Comparison of ENCODE assay signal across 1 cellular context in the genomic region with DNA sequence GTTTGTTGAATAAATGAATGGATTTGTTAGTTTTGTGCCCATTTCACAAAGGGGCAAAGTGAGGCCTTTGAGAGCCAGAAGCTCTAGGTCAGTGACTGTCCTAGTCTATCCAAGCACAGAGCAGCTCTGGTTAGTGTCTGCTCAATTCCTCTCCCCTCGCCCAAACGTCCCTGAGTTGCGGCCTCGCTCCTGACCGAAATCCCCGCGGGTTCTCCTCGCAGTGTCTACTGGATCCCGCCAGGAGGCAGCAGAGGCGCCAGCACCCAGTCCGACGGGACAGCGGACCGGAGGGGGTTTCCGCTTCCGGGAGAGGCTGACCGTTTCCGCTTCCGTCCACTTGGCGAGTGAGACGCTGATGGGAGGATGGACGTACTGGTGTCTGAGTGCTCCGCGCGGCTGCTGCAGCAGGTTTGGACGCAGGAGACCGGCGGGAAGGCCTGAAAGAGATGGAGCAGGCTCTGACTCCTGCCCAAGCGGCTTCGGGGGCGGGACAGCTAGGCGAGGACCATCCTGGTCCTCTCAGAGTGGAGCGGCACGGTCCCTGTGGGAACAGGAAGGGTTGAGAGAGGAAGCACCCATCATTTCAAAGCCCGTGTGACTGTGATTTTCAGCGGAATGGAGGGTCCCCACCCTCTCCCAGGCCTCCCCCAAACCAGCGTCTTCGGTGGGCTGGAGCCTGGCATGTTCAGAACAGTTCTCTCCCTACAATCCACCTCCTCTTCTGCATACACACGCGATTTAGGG.
TF ChIP-seq lines count a peak whose summit lies in the region.

A gene (plus strand): TSS at position 336 of the 744 bp plus-strand sequence. CDS start 28 bp downstream, at position 364.

TF ChIP-seq in K562, 482 proteins besides CTCF, POLR2A, EP300 and RAD21 (continued from another document and continues in another):
- TF ChIP-seq, protein P1, sequence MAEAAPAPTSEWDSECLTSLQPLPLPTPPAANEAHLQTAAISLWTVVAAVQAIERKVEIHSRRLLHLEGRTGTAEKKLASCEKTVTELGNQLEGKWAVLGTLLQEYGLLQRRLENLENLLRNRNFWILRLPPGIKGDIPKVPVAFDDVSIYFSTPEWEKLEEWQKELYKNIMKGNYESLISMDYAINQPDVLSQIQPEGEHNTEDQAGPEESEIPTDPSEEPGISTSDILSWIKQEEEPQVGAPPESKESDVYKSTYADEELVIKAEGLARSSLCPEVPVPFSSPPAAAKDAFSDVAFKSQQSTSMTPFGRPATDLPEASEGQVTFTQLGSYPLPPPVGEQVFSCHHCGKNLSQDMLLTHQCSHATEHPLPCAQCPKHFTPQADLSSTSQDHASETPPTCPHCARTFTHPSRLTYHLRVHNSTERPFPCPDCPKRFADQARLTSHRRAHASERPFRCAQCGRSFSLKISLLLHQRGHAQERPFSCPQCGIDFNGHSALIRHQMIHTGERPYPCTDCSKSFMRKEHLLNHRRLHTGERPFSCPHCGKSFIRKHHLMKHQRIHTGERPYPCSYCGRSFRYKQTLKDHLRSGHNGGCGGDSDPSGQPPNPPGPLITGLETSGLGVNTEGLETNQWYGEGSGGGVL (CRISPR knock-in tag; IDR thresholded peaks at IDR 0.05): no peak
- no peak for TF ChIP-seq SMAD2 (IDR thresholded peaks at IDR 0.05; ENCODE audit: low read depth, low read length)
- TF ChIP-seq ZNF311 (CRISPR knock-in tag; IDR thresholded peaks at IDR 0.05): no peak
- no peak for TF ChIP-seq ZFX (CRISPR knock-in tag; IDR thresholded peaks at IDR 0.05)
- no peak for TF ChIP-seq ESRRB (CRISPR knock-in tag; IDR thresholded peaks at IDR 0.05; ENCODE audit: borderline replicate concordance)
- TF ChIP-seq, protein P2, sequence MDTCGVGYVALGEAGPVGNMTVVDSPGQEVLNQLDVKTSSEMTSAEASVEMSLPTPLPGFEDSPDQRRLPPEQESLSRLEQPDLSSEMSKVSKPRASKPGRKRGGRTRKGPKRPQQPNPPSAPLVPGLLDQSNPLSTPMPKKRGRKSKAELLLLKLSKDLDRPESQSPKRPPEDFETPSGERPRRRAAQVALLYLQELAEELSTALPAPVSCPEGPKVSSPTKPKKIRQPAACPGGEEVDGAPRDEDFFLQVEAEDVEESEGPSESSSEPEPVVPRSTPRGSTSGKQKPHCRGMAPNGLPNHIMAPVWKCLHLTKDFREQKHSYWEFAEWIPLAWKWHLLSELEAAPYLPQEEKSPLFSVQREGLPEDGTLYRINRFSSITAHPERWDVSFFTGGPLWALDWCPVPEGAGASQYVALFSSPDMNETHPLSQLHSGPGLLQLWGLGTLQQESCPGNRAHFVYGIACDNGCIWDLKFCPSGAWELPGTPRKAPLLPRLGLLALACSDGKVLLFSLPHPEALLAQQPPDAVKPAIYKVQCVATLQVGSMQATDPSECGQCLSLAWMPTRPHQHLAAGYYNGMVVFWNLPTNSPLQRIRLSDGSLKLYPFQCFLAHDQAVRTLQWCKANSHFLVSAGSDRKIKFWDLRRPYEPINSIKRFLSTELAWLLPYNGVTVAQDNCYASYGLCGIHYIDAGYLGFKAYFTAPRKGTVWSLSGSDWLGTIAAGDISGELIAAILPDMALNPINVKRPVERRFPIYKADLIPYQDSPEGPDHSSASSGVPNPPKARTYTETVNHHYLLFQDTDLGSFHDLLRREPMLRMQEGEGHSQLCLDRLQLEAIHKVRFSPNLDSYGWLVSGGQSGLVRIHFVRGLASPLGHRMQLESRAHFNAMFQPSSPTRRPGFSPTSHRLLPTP (IDR thresholded peaks at IDR 0.05; ENCODE audit: borderline replicate concordance, extremely low read depth, insufficient read length): no peak
- peak; percentile 46; the same call in 1 of the 2 replicates for TF ChIP-seq ZBTB1 (CRISPR knock-in tag; IDR thresholded peaks at IDR 0.05; ENCODE audit: borderline replicate concordance, low read depth)
- TF ChIP-seq TAF1 (IDR thresholded peaks at IDR 0.05; ENCODE audit: control insufficient read depth, extremely low read depth, insufficient read depth, low read length, severe bottlenecking): peak; percentile 81
- no peak for TF ChIP-seq FOSL1 (tag; conservative IDR thresholded peaks at IDR 0.05)
- no peak for TF ChIP-seq SAFB (IDR thresholded peaks at IDR 0.05; ENCODE audit: borderline replicate concordance, low read depth, low read length)
- TF ChIP-seq ZNF445 (CRISPR knock-in tag; IDR thresholded peaks at IDR 0.05; ENCODE audit: low read depth): no peak
- peak; percentile 93 for TF ChIP-seq C11orf30 (IDR thresholded peaks at IDR 0.05; ENCODE audit: low read depth)
- TF ChIP-seq PTRF (tag; IDR thresholded peaks at IDR 0.05): no peak
- TF ChIP-seq, protein P3, sequence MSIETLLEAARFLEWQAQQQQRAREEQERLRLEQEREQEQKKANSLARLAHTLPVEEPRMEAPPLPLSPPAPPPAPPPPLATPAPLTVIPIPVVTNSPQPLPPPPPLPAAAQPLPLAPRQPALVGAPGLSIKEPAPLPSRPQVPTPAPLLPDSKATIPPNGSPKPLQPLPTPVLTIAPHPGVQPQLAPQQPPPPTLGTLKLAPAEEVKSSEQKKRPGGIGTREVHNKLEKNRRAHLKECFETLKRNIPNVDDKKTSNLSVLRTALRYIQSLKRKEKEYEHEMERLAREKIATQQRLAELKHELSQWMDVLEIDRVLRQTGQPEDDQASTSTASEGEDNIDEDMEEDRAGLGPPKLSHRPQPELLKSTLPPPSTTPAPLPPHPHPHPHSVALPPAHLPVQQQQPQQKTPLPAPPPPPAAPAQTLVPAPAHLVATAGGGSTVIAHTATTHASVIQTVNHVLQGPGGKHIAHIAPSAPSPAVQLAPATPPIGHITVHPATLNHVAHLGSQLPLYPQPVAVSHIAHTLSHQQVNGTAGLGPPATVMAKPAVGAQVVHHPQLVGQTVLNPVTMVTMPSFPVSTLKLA (conservative IDR thresholded peaks at IDR 0.05): peak; percentile 27 to 63; a peak in 3 of 4 replicates
- peak; percentile 16 to 39; a peak in 3 of 4 replicates for TF ChIP-seq SIX5 (IDR thresholded peaks at IDR 0.05; ENCODE audit: borderline replicate concordance in 1 of 2, insufficient read depth in 1 of 2, low read depth in 1 of 2, low read length in 2 of 2)
- TF ChIP-seq NFYB (IDR thresholded peaks at IDR 0.05; ENCODE audit: extremely low read depth, insufficient read length): no peak
- TF ChIP-seq, protein P4, sequence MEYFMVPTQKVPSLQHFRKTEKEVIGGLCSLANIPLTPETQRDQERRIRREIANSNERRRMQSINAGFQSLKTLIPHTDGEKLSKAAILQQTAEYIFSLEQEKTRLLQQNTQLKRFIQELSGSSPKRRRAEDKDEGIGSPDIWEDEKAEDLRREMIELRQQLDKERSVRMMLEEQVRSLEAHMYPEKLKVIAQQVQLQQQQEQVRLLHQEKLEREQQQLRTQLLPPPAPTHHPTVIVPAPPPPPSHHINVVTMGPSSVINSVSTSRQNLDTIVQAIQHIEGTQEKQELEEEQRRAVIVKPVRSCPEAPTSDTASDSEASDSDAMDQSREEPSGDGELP (CRISPR knock-in tag; IDR thresholded peaks at IDR 0.05; ENCODE audit: borderline replicate concordance): peak; percentile 81
- TF ChIP-seq, protein P5, sequence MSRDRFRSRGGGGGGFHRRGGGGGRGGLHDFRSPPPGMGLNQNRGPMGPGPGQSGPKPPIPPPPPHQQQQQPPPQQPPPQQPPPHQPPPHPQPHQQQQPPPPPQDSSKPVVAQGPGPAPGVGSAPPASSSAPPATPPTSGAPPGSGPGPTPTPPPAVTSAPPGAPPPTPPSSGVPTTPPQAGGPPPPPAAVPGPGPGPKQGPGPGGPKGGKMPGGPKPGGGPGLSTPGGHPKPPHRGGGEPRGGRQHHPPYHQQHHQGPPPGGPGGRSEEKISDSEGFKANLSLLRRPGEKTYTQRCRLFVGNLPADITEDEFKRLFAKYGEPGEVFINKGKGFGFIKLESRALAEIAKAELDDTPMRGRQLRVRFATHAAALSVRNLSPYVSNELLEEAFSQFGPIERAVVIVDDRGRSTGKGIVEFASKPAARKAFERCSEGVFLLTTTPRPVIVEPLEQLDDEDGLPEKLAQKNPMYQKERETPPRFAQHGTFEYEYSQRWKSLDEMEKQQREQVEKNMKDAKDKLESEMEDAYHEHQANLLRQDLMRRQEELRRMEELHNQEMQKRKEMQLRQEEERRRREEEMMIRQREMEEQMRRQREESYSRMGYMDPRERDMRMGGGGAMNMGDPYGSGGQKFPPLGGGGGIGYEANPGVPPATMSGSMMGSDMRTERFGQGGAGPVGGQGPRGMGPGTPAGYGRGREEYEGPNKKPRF (IDR thresholded peaks at IDR 0.05; ENCODE audit: low read depth, low read length): no peak
- no peak for TF ChIP-seq ZFP1 (CRISPR knock-in tag; IDR thresholded peaks at IDR 0.05)
- TF ChIP-seq NFXL1 (CRISPR knock-in tag; IDR thresholded peaks at IDR 0.05): no peak
- TF ChIP-seq, protein P6, sequence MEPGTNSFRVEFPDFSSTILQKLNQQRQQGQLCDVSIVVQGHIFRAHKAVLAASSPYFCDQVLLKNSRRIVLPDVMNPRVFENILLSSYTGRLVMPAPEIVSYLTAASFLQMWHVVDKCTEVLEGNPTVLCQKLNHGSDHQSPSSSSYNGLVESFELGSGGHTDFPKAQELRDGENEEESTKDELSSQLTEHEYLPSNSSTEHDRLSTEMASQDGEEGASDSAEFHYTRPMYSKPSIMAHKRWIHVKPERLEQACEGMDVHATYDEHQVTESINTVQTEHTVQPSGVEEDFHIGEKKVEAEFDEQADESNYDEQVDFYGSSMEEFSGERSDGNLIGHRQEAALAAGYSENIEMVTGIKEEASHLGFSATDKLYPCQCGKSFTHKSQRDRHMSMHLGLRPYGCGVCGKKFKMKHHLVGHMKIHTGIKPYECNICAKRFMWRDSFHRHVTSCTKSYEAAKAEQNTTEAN (CRISPR knock-in tag; IDR thresholded peaks at IDR 0.05): no peak
- no peak for TF ChIP-seq FOXJ2 (tag; IDR thresholded peaks at IDR 0.05)
- TF ChIP-seq DDX20 (tag; IDR thresholded peaks at IDR 0.05; ENCODE audit: low read depth): no peak
- no peak for TF ChIP-seq ZNF780A (CRISPR knock-in tag; IDR thresholded peaks at IDR 0.05)
- no peak for TF ChIP-seq NR2F6 (CRISPR knock-in tag; IDR thresholded peaks at IDR 0.05)
- TF ChIP-seq, protein P7, sequence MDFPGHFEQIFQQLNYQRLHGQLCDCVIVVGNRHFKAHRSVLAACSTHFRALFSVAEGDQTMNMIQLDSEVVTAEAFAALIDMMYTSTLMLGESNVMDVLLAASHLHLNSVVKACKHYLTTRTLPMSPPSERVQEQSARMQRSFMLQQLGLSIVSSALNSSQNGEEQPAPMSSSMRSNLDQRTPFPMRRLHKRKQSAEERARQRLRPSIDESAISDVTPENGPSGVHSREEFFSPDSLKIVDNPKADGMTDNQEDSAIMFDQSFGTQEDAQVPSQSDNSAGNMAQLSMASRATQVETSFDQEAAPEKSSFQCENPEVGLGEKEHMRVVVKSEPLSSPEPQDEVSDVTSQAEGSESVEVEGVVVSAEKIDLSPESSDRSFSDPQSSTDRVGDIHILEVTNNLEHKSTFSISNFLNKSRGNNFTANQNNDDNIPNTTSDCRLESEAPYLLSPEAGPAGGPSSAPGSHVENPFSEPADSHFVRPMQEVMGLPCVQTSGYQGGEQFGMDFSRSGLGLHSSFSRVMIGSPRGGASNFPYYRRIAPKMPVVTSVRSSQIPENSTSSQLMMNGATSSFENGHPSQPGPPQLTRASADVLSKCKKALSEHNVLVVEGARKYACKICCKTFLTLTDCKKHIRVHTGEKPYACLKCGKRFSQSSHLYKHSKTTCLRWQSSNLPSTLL (IDR thresholded peaks at IDR 0.05): no peak
- TF ChIP-seq FOXA1 (IDR thresholded peaks at IDR 0.05; ENCODE audit: borderline replicate concordance): no peak
- no peak for TF ChIP-seq SRSF3 (IDR thresholded peaks at IDR 0.05; ENCODE audit: insufficient read depth, low read length)
- peak; percentile 73 for TF ChIP-seq TAF7 (tag; IDR thresholded peaks at IDR 0.05)
- TF ChIP-seq, protein P8, sequence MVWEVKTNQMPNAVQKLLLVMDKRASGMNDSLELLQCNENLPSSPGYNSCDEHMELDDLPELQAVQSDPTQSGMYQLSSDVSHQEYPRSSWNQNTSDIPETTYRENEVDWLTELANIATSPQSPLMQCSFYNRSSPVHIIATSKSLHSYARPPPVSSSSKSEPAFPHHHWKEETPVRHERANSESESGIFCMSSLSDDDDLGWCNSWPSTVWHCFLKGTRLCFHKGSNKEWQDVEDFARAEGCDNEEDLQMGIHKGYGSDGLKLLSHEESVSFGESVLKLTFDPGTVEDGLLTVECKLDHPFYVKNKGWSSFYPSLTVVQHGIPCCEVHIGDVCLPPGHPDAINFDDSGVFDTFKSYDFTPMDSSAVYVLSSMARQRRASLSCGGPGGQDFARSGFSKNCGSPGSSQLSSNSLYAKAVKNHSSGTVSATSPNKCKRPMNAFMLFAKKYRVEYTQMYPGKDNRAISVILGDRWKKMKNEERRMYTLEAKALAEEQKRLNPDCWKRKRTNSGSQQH (CRISPR knock-in tag; IDR thresholded peaks at IDR 0.05): no peak
- no peak for TF ChIP-seq NEUROD1 (IDR thresholded peaks at IDR 0.05; ENCODE audit: borderline replicate concordance, low read depth, low read length, partially characterized antibody)
- TF ChIP-seq GTF2A2 (tag; IDR thresholded peaks at IDR 0.05): no peak
- TF ChIP-seq PHTF2 (CRISPR knock-in tag; IDR thresholded peaks at IDR 0.05): no peak
- TF ChIP-seq, protein P9, sequence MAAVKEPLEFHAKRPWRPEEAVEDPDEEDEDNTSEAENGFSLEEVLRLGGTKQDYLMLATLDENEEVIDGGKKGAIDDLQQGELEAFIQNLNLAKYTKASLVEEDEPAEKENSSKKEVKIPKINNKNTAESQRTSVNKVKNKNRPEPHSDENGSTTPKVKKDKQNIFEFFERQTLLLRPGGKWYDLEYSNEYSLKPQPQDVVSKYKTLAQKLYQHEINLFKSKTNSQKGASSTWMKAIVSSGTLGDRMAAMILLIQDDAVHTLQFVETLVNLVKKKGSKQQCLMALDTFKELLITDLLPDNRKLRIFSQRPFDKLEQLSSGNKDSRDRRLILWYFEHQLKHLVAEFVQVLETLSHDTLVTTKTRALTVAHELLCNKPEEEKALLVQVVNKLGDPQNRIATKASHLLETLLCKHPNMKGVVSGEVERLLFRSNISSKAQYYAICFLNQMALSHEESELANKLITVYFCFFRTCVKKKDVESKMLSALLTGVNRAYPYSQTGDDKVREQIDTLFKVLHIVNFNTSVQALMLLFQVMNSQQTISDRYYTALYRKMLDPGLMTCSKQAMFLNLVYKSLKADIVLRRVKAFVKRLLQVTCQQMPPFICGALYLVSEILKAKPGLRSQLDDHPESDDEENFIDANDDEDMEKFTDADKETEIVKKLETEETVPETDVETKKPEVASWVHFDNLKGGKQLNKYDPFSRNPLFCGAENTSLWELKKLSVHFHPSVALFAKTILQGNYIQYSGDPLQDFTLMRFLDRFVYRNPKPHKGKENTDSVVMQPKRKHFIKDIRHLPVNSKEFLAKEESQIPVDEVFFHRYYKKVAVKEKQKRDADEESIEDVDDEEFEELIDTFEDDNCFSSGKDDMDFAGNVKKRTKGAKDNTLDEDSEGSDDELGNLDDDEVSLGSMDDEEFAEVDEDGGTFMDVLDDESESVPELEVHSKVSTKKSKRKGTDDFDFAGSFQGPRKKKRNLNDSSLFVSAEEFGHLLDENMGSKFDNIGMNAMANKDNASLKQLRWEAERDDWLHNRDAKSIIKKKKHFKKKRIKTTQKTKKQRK (IDR thresholded peaks at IDR 0.05; ENCODE audit: borderline replicate concordance, low read depth, low read length): no peak
